In genomic region chr12:95529693-95530225, GRCh38 we compare ENCODE assay signal across 24 cellular contexts.
"Had no signal": no experiment of that assay in that cellular context is flagged by ENCODE, and none has a peak within 500 bp of the region (broad histone marks: within the 10 kb centered on the region; RNA-seq: fewer than 3 reads in every experiment).

No MANE protein-coding gene starts in this region.

- FAIRE-seq: endometrium had no signal

- H3K9ac ChIP-seq: parathyroid adenoma had no signal

- H3K9me3 Mint-ChIP-seq: activated CD4-positive, alpha-beta T cell treated with anti-CD3 and anti-CD28 coated beads, Interleukin-2, amount 10 ng/mL, durations not matched to agents 24 days and 14 days; activated CD8-positive, alpha-beta T cell treated with anti-CD3 and anti-CD28 coated beads for 36 hours; activated naive CD4-positive, alpha-beta T cell treated with anti-CD3 and anti-CD28 coated beads for 36 hours; activated T-cell treated with anti-CD3 and anti-CD28 coated beads, Interleukin-2, amount 50 U/mL, for 24 hours; activated T-helper 2 cell treated with anti-CD3 and anti-CD28 coated beads, Interferon-gamma antibody, Interleukin-2, Interleukin-4, amounts not matched to agents 10 μg/mL and 5 μg/mL and 100 μg/mL, durations not matched to agents 14 hours and 24 hours and 36 hours; brain; naive thymus-derived CD4-positive, alpha-beta T cell; stimulated activated effector memory CD8-positive, alpha-beta T cell treated with anti-CD3 and anti-CD28 coated beads, Interleukin-12 subunit alpha, Interleukin-12 subunit beta, amount 100 ng/mL, for 72 hours had no signal

- H3K36me3 ChIP-seq: gastrocnemius medialis, left ventricle myocardium inferior, stomach, vagina had no signal

- H2AFZ ChIP-seq: parathyroid adenoma had no signal

- H3K27me3 Mint-ChIP-seq: activated CD4-positive, alpha-beta T cell treated with anti-CD3 and anti-CD28 coated beads, Interleukin-2, amount 10 ng/mL, durations not matched to agents 24 days and 14 days; activated CD8-positive, alpha-beta T cell treated with anti-CD3 and anti-CD28 coated beads for 36 hours; activated T-cell treated with anti-CD3 and anti-CD28 coated beads, Interleukin-2, amount 50 U/mL, for 24 hours; brain; naive thymus-derived CD4-positive, alpha-beta T cell had no signal

- H3K4me3 ChIP-seq: coronary artery, gastrocnemius medialis, left ventricle myocardium inferior, stomach, vagina had no signal

- H3K4me1 Mint-ChIP-seq: stimulated activated effector memory CD8-positive, alpha-beta T cell treated with anti-CD3 and anti-CD28 coated beads, Interleukin-12 subunit alpha, Interleukin-12 subunit beta, amount 100 ng/mL, for 72 hours had no signal

- H3K36me3 Mint-ChIP-seq: brain; stimulated activated effector memory CD8-positive, alpha-beta T cell treated with anti-CD3 and anti-CD28 coated beads, Interleukin-12 subunit alpha, Interleukin-12 subunit beta, amount 100 ng/mL, for 72 hours had no signal

- H3K27me3 ChIP-seq: gastrocnemius medialis, stomach, vagina had no signal

- ATAC-seq: activated CD8-positive, alpha-beta T cell treated with anti-CD3 and anti-CD28 coated beads for 36 hours; gastrocnemius medialis; naive thymus-derived CD4-positive, alpha-beta T cell; sciatic nerve; stimulated activated effector memory CD8-positive, alpha-beta T cell treated with anti-CD3 and anti-CD28 coated beads, Interleukin-12 subunit alpha, Interleukin-12 subunit beta, amount 100 ng/mL, for 72 hours had no signal

- H3K27ac ChIP-seq: coronary artery, gastrocnemius medialis, left ventricle myocardium inferior, parathyroid adenoma, stomach, vagina had no signal

- DNase-seq: activated CD4-positive, alpha-beta T cell treated with anti-CD3 and anti-CD28 coated beads, Interleukin-2, amount 10 ng/mL, durations not matched to agents 24 days and 14 days; activated CD8-positive, alpha-beta T cell treated with anti-CD3 and anti-CD28 coated beads for 36 hours; activated naive CD4-positive, alpha-beta T cell treated with anti-CD3 and anti-CD28 coated beads for 36 hours; activated T-cell treated with anti-CD3 and anti-CD28 coated beads, Interleukin-2, amount 50 U/mL, for 24 hours; anterior cingulate cortex; central memory CD4-positive, alpha-beta T cell; erythroblast; gastrocnemius medialis; head of caudate nucleus; kidney glomerular epithelial cell; left ventricle myocardium inferior; mammary epithelial cell; naive thymus-derived CD4-positive, alpha-beta T cell; stimulated activated CD4-positive, alpha-beta T cell treated with anti-CD3 and anti-CD28 coated beads, Interleukin-4, amount 100 ng/mL, for 24 hours; stomach; trophoblast cell had no signal

- H3K79me2 ChIP-seq: parathyroid adenoma had no signal

- H3K27ac Mint-ChIP-seq: activated CD4-positive, alpha-beta T cell treated with anti-CD3 and anti-CD28 coated beads, Interleukin-2, amount 10 ng/mL, durations not matched to agents 24 days and 14 days; activated CD8-positive, alpha-beta T cell treated with anti-CD3 and anti-CD28 coated beads for 36 hours; activated naive CD4-positive, alpha-beta T cell treated with anti-CD3 and anti-CD28 coated beads for 36 hours; activated T-cell treated with anti-CD3 and anti-CD28 coated beads, Interleukin-2, amount 50 U/mL, for 24 hours; activated T-helper 2 cell treated with anti-CD3 and anti-CD28 coated beads, Interferon-gamma antibody, Interleukin-2, Interleukin-4, amounts not matched to agents 10 μg/mL and 5 μg/mL and 100 μg/mL, durations not matched to agents 14 hours and 24 hours and 36 hours; naive thymus-derived CD4-positive, alpha-beta T cell; stimulated activated effector memory CD8-positive, alpha-beta T cell treated with anti-CD3 and anti-CD28 coated beads, Interleukin-12 subunit alpha, Interleukin-12 subunit beta, amount 100 ng/mL, for 72 hours had no signal

- H3K9me3 ChIP-seq: gastrocnemius medialis, left ventricle myocardium inferior, stomach, vagina had no signal

- H3K4me1 ChIP-seq: gastrocnemius medialis, left ventricle myocardium inferior, vagina had no signal

- H3K4me3 Mint-ChIP-seq: activated CD4-positive, alpha-beta T cell treated with anti-CD3 and anti-CD28 coated beads, Interleukin-2, amount 10 ng/mL, durations not matched to agents 24 days and 14 days; activated CD8-positive, alpha-beta T cell treated with anti-CD3 and anti-CD28 coated beads for 36 hours; activated naive CD4-positive, alpha-beta T cell treated with anti-CD3 and anti-CD28 coated beads for 36 hours; activated T-cell treated with anti-CD3 and anti-CD28 coated beads, Interleukin-2, amount 50 U/mL, for 24 hours; brain; naive thymus-derived CD4-positive, alpha-beta T cell; stimulated activated effector memory CD8-positive, alpha-beta T cell treated with anti-CD3 and anti-CD28 coated beads, Interleukin-12 subunit alpha, Interleukin-12 subunit beta, amount 100 ng/mL, for 72 hours had no signal
